ENCODE assay signal across 29 cellular contexts in the genomic region with DNA sequence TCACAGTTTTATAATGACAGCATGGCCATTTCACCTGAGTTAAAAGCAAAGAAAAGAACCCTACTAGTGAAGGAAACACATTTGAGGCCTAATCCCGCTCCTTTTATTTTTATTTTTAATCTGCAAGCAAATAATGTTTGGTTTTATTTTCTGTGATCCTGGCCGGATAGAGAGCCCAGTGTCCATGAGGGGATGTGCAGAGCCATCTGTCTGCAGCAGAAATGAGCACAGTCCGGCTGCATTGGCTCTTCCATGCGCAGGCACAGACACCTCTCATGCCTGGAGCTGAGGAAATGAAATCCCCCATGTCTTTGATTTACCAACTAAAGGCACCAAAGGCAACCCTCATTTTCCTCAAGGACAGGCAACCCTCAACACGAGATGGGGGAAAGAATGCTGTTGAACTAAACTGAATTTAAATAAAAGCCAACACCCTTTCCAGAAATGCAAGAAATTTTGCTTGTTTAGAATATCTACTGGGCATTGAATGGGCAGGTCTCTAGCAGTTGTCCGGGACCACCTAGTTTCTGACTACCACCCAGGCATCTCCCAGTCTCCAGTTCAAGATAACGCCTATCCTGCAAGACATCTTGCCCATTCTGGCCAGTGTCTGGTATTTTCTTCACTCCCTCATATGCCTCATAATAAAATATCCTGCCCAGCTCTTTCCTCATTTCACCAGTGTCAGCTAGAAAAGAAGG. TPM values are rescaled to one million over a fixed set of nuclear protein-coding genes. Genes with fewer than 3 reads are reported as not detected.
"Had no signal": no experiment of that assay in that cellular context is flagged by ENCODE, and none has a peak within 500 bp of the region (broad histone marks: within the 10 kb centered on the region; RNA-seq: fewer than 3 reads in every experiment).

No MANE protein-coding gene starts in this region.

- H3K27me3 ChIP-seq: gastroesophageal sphincter, heart left ventricle, uterus had no signal

- H3K27me3 Mint-ChIP-seq: activated CD4-positive, alpha-beta T cell treated with anti-CD3 and anti-CD28 coated beads, Interleukin-2, amount 10 ng/mL, durations not matched to agents 24 days and 14 days; activated T-cell treated with anti-CD3 and anti-CD28 coated beads, Interleukin-2, amount 50 U/mL, for 24 hours; dendritic cell treated with granulocyte-macrophage colony-stimulating factor and Interleukin-4, amounts not matched to agents 40 ng/mL and 50 ng/mL, for 4 days; type B pancreatic cell had no signal

- H3K4me3 Mint-ChIP-seq: activated CD4-positive, alpha-beta memory T cell treated with anti-CD3 and anti-CD28 coated beads for 36 hours; activated CD4-positive, alpha-beta T cell treated with anti-CD3 and anti-CD28 coated beads, Interleukin-2, amount 10 ng/mL, durations not matched to agents 24 days and 14 days; activated T-cell treated with anti-CD3 and anti-CD28 coated beads, Interleukin-2, amount 50 U/mL, for 24 hours; dendritic cell treated with granulocyte-macrophage colony-stimulating factor and Interleukin-4, amounts not matched to agents 40 ng/mL and 50 ng/mL, for 4 days; mesothelial cell of epicardium; naive thymus-derived CD4-positive, alpha-beta T cell; neural crest cell; T-helper 17 cell; type B pancreatic cell had no signal

- FAIRE-seq: endometrium, islet of Langerhans had no signal

- H3K9me3 ChIP-seq: gastroesophageal sphincter, heart left ventricle, left ventricle myocardium inferior, uterus had no signal

- H3K36me3 ChIP-seq: gastroesophageal sphincter, heart left ventricle, left ventricle myocardium inferior, uterus had no signal

- DNase-seq: activated CD4-positive, alpha-beta memory T cell treated with anti-CD3 and anti-CD28 coated beads for 36 hours; activated CD4-positive, alpha-beta T cell treated with anti-CD3 and anti-CD28 coated beads, Interleukin-2, amount 10 ng/mL, durations not matched to agents 24 days and 14 days; activated CD4-positive, CD25-positive, alpha-beta regulatory T cell treated with anti-CD3 and anti-CD28 coated beads, Interleukin-2, amount 50 U/mL, for 72 hours; activated CD8-positive, alpha-beta memory T cell treated with anti-CD3 and anti-CD28 coated beads, Interleukin-2, amount 50 U/mL, for 48 hours; activated gamma-delta T cell; activated naive CD4-positive, alpha-beta T cell treated with anti-CD3 and anti-CD28 coated beads, Interleukin-2, amount 50 U/mL, for 16 hours; activated T-cell treated with anti-CD3 and anti-CD28 coated beads, Interleukin-2, amount 50 U/mL, for 24 hours; effector CD4-positive, alpha-beta T cell; heart left ventricle; left ventricle myocardium inferior; naive thymus-derived CD4-positive, alpha-beta T cell; stimulated activated CD4-positive, alpha-beta T cell treated with anti-CD3 and anti-CD28 coated beads, Interleukin-12 subunit alpha, Interleukin-12 subunit beta, amount 100 ng/mL, for 4 hours; stimulated activated CD4-positive, alpha-beta T cell treated with anti-CD3 and anti-CD28 coated beads, Interleukin-4, amount 100 ng/mL, for 1 hour; stimulated activated naive CD8-positive, alpha-beta T cell treated with anti-CD3 and anti-CD28 coated beads, Interleukin-15, Interleukin-2, amounts not matched to agents 100 U/mL and 50 U/mL, for 24 hours; T-helper 17 cell; T1000; uterus had no signal

- H3K36me3 Mint-ChIP-seq: activated CD4-positive, alpha-beta memory T cell treated with anti-CD3 and anti-CD28 coated beads for 36 hours; mesothelial cell of epicardium; naive thymus-derived CD4-positive, alpha-beta T cell; type B pancreatic cell had no signal

- H3K4me3 ChIP-seq: gastroesophageal sphincter, heart left ventricle, left ventricle myocardium inferior, lung, skin epidermis, uterus had no signal

- H3K9me3 Mint-ChIP-seq: activated CD4-positive, alpha-beta memory T cell treated with anti-CD3 and anti-CD28 coated beads for 36 hours; activated CD4-positive, alpha-beta T cell treated with anti-CD3 and anti-CD28 coated beads, Interleukin-2, amount 10 ng/mL, durations not matched to agents 24 days and 14 days; activated T-cell treated with anti-CD3 and anti-CD28 coated beads, Interleukin-2, amount 50 U/mL, for 24 hours; dendritic cell treated with granulocyte-macrophage colony-stimulating factor and Interleukin-4, amounts not matched to agents 40 ng/mL and 50 ng/mL, for 4 days; mesothelial cell of epicardium; neural crest cell; type B pancreatic cell had no signal

- H3K27ac ChIP-seq: epithelial cell of prostate, gastroesophageal sphincter, heart left ventricle, left ventricle myocardium inferior, skin epidermis, uterus had no signal

- H3K27ac Mint-ChIP-seq: activated CD4-positive, alpha-beta memory T cell treated with anti-CD3 and anti-CD28 coated beads for 36 hours; activated CD4-positive, alpha-beta T cell treated with anti-CD3 and anti-CD28 coated beads, Interleukin-2, amount 10 ng/mL, durations not matched to agents 24 days and 14 days; activated T-cell treated with anti-CD3 and anti-CD28 coated beads, Interleukin-2, amount 50 U/mL, for 24 hours; dendritic cell treated with granulocyte-macrophage colony-stimulating factor and Interleukin-4, amounts not matched to agents 40 ng/mL and 50 ng/mL, for 4 days; mesothelial cell of epicardium; naive thymus-derived CD4-positive, alpha-beta T cell; T-helper 17 cell; type B pancreatic cell had no signal

- ATAC-seq: gastroesophageal sphincter; heart left ventricle; naive thymus-derived CD4-positive, alpha-beta T cell; sciatic nerve; stimulated activated naive CD8-positive, alpha-beta T cell treated with anti-CD3 and anti-CD28 coated beads, Interleukin-15, Interleukin-2, amounts not matched to agents 100 U/mL and 50 U/mL, for 24 hours; T-helper 17 cell had no signal

- H3K4me1 Mint-ChIP-seq: activated CD4-positive, alpha-beta T cell treated with anti-CD3 and anti-CD28 coated beads, Interleukin-2, amount 10 ng/mL, durations not matched to agents 24 days and 14 days; naive thymus-derived CD4-positive, alpha-beta T cell; T-helper 17 cell had no signal

RNA-seq across cellular contexts. Expression of a gene that starts 47.9 kb away (rescaled TPM):
- total RNA-seq: activated CD4-positive, alpha-beta memory T cell treated with anti-CD3 and anti-CD28 coated beads for 36 hours; activated CD8-positive, alpha-beta memory T cell treated with anti-CD3 and anti-CD28 coated beads for 36 hours; naive thymus-derived CD4-positive, alpha-beta T cell had no signal
